In genomic region chr9:97013151-97014132, GRCh38 we compare ENCODE assay signal across 1 cellular context.
TF ChIP-seq lines count a peak whose summit lies in the region.
"Not testable (repeated sequence)": the region's sequence is repeated elsewhere in the genome, so short reads cannot be mapped to it uniquely, and the experiment has no call there.

No MANE protein-coding gene starts in this region.

TF ChIP-seq in HepG2, 621 proteins besides CTCF, POLR2A, EP300 and RAD21 (continued from another document and continues in another):
- peak; percentile 56; the same call in 1 of the 2 replicates for TF ChIP-seq ARID4A (CRISPR knock-in tag; IDR thresholded peaks at IDR 0.05; ENCODE audit: borderline replicate concordance)
- TF ChIP-seq KLF11 (CRISPR knock-in tag; IDR thresholded peaks at IDR 0.05), result peak; percentile 74; the same call in 1 of the 2 replicates
- TF ChIP-seq RBFOX2 (IDR thresholded peaks at IDR 0.05; ENCODE audit: low read depth, low read length), result peak; percentile 60
- peak; percentile 28; the same call in 1 of the 2 replicates for TF ChIP-seq NFYC (CRISPR knock-in tag; IDR thresholded peaks at IDR 0.05)
- TF ChIP-seq KMT2B (CRISPR knock-in tag; IDR thresholded peaks at IDR 0.05), result peak; percentile 84
- TF ChIP-seq, protein P1, sequence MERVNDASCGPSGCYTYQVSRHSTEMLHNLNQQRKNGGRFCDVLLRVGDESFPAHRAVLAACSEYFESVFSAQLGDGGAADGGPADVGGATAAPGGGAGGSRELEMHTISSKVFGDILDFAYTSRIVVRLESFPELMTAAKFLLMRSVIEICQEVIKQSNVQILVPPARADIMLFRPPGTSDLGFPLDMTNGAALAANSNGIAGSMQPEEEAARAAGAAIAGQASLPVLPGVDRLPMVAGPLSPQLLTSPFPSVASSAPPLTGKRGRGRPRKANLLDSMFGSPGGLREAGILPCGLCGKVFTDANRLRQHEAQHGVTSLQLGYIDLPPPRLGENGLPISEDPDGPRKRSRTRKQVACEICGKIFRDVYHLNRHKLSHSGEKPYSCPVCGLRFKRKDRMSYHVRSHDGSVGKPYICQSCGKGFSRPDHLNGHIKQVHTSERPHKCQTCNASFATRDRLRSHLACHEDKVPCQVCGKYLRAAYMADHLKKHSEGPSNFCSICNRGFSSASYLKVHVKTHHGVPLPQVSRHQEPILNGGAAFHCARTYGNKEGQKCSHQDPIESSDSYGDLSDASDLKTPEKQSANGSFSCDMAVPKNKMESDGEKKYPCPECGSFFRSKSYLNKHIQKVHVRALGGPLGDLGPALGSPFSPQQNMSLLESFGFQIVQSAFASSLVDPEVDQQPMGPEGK (CRISPR knock-in tag; IDR thresholded peaks at IDR 0.05), result peak; percentile 48; the same call in 1 of the 2 replicates
- TF ChIP-seq ARID5B (CRISPR knock-in tag; IDR thresholded peaks at IDR 0.05), result 0 out of 2 replicates have a peak, but pooled peaks have one; percentile 35
- TF ChIP-seq, protein P2, sequence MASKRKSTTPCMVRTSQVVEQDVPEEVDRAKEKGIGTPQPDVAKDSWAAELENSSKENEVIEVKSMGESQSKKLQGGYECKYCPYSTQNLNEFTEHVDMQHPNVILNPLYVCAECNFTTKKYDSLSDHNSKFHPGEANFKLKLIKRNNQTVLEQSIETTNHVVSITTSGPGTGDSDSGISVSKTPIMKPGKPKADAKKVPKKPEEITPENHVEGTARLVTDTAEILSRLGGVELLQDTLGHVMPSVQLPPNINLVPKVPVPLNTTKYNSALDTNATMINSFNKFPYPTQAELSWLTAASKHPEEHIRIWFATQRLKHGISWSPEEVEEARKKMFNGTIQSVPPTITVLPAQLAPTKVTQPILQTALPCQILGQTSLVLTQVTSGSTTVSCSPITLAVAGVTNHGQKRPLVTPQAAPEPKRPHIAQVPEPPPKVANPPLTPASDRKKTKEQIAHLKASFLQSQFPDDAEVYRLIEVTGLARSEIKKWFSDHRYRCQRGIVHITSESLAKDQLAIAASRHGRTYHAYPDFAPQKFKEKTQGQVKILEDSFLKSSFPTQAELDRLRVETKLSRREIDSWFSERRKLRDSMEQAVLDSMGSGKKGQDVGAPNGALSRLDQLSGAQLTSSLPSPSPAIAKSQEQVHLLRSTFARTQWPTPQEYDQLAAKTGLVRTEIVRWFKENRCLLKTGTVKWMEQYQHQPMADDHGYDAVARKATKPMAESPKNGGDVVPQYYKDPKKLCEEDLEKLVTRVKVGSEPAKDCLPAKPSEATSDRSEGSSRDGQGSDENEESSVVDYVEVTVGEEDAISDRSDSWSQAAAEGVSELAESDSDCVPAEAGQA (IDR thresholded peaks at IDR 0.05; ENCODE audit: low read depth), result peak; percentile 72; the same call in 1 of the 2 replicates
- TF ChIP-seq, protein P2 (CRISPR knock-in tag; IDR thresholded peaks at IDR 0.05; ENCODE audit: borderline replicate concordance), result not testable (repeated sequence)
- peak; percentile 90 for TF ChIP-seq HOXA3 (CRISPR knock-in tag; IDR thresholded peaks at IDR 0.05)
- TF ChIP-seq TFDP1 (CRISPR knock-in tag; IDR thresholded peaks at IDR 0.05; ENCODE audit: borderline replicate concordance), result peak; percentile 39; the same call in 1 of the 2 replicates
- peak; percentile 93 for TF ChIP-seq GATAD1 (CRISPR knock-in tag; IDR thresholded peaks at IDR 0.05)
- TF ChIP-seq GABPA (IDR thresholded peaks at IDR 0.05; ENCODE audit: low read depth, low read length), result peak; percentile 51
- TF ChIP-seq GABPA (CRISPR knock-in tag; IDR thresholded peaks at IDR 0.05; ENCODE audit: low read depth), result peak; percentile 92
- peak; percentile 86; the same call in 1 of the 2 replicates for TF ChIP-seq YEATS2 (CRISPR knock-in tag; IDR thresholded peaks at IDR 0.05; ENCODE audit: borderline replicate concordance)
- TF ChIP-seq ZNF563 (CRISPR knock-in tag; IDR thresholded peaks at IDR 0.05), result peak; percentile 38; the same call in 1 of the 2 replicates
- TF ChIP-seq SP4 (CRISPR knock-in tag; IDR thresholded peaks at IDR 0.05), result peak; percentile 62
- TF ChIP-seq HNF1A (IDR thresholded peaks at IDR 0.05; ENCODE audit: low read depth), result not testable (repeated sequence)
- peak; percentile 37; the same call in 1 of the 2 replicates for TF ChIP-seq HNF1A (CRISPR knock-in tag; IDR thresholded peaks at IDR 0.05; ENCODE audit: borderline replicate concordance)
- TF ChIP-seq HDAC1 (CRISPR knock-in tag; IDR thresholded peaks at IDR 0.05), result 0 out of 2 replicates have a peak, but pooled peaks have one; percentile 29
- TF ChIP-seq THRA (CRISPR knock-in tag; IDR thresholded peaks at IDR 0.05; ENCODE audit: borderline replicate concordance), result peak; percentile 50; the same call in 1 of the 2 replicates
- TF ChIP-seq MAX (IDR thresholded peaks at IDR 0.05), result peak; percentile 51
- TF ChIP-seq GABPB1 (CRISPR knock-in tag; IDR thresholded peaks at IDR 0.05), result peak; percentile 93
- peak; percentile 63 for TF ChIP-seq SPEN (CRISPR knock-in tag; IDR thresholded peaks at IDR 0.05; ENCODE audit: low read depth)
- peak; percentile 46; the same call in 1 of the 2 replicates for TF ChIP-seq SP5 (CRISPR knock-in tag; IDR thresholded peaks at IDR 0.05; ENCODE audit: borderline replicate concordance, low read depth)
